In genomic region chr5:177440211-177440989, GRCh38 we compare ENCODE assay signal across 13 cellular contexts. TPM values are rescaled to one million over a fixed set of nuclear protein-coding genes. Genes with fewer than 3 reads are reported as not detected.
DNase-seq lines count a peak whose midpoint lies in the region; ATAC-seq and TF ChIP-seq lines count a peak whose summit lies in the region.
"Had no signal": no experiment of that assay in that cellular context is flagged by ENCODE, and none has a peak within 500 bp of the region (broad histone marks: within the 10 kb centered on the region; RNA-seq: fewer than 3 reads in every experiment).

No MANE protein-coding gene starts in this region.

- H3K4me3 ChIP-seq in H7 (ENCODE audit: insufficient read depth, low read depth, low read length) (no peak overlapping the region), OCI-LY7 (ENCODE audit: low read depth, low read length, poor library complexity, severe bottlenecking) (no peak overlapping the region)

- peak; percentile 82 for DNase-seq in H7
- DNase-seq in WTC11 (ENCODE audit: low spot score), result no peak
- DNase-seq in activated naive CD8-positive, alpha-beta T cell treated with anti-CD3 and anti-CD28 coated beads, Interleukin-2, amount 10 ng/mL, durations not matched to agents 7 days and 5 days, result peak; percentile 31
- DNase-seq in stimulated activated CD4-positive, alpha-beta T cell treated with anti-CD3 and anti-CD28 coated beads, Interleukin-4, amount 100 ng/mL, for 1 hour, result peak; percentile 55
- DNase-seq in OCI-LY7 (ENCODE audit: low spot score), result no peak
- no peak for DNase-seq in GM19240 (ENCODE audit: insufficient read length, low spot score)
- DNase-seq in NCI-H1092 (lab: John Stamatoyannopoulos, UW), result no peak
- DNase-seq: NCI-H1105 treated with DMSO at 0.1 percent for 48 hours, NCI-H82, SK-N-SH had no signal

- peaks cover 34% of the 10 kb centered on the region for H3K36me3 Mint-ChIP-seq in WTC11
- H3K36me3 Mint-ChIP-seq in activated naive CD8-positive, alpha-beta T cell treated with anti-CD3 and anti-CD28 coated beads, Interleukin-2, amount 10 ng/mL, durations not matched to agents 7 days and 5 days, result peaks cover 26% of the 10 kb centered on the region

- H4K20me1 ChIP-seq in OCI-LY7 (ENCODE audit: insufficient read depth, low read length), result no peaks in the 10 kb centered on the region

- no TSS peak for BruUV-seq in OCI-LY7 (replicated peaks; lab: Mats Ljungman, UMichigan)

- H3K9me3 ChIP-seq in OCI-LY7 (ENCODE audit: low read length), result no peaks in the 10 kb centered on the region
- H3K9me3 ChIP-seq: SK-N-SH had no signal

- H3K36me3 ChIP-seq in H7 (replicated peaks; ENCODE audit: control insufficient read depth, insufficient read depth, low read length), result peaks cover 13% of the 10 kb centered on the region
- H3K36me3 ChIP-seq in OCI-LY7 (ENCODE audit: insufficient read depth, low read length), result peaks cover 68% of the 10 kb centered on the region

- H3K27ac ChIP-seq in OCI-LY7 (ENCODE audit: low read depth, low read length, poor library complexity, severe bottlenecking), result no peak overlapping the region

- H2AFZ ChIP-seq in OCI-LY7 (ENCODE audit: low read length), result no peak overlapping the region

- H3K4me1 ChIP-seq in OCI-LY7 (ENCODE audit: insufficient read depth, low read length, poor library complexity, severe bottlenecking), result peaks cover 14% of the 10 kb centered on the region

- H3K27me3 Mint-ChIP-seq in WTC11 (ENCODE audit: low read depth), result peaks cover 15% of the 10 kb centered on the region
- no peaks in the 10 kb centered on the region for H3K27me3 Mint-ChIP-seq in activated naive CD8-positive, alpha-beta T cell treated with anti-CD3 and anti-CD28 coated beads, Interleukin-2, amount 10 ng/mL, durations not matched to agents 7 days and 5 days

- POLR2A ChIA-PET in WTC11 (lab: Charles Lee), result interaction anchor here (0.8 to 1.2 kb wide), 2 partner anchors 14 kb away, joined by 3 to 4 read pairs; partner anchors contain the start of gene GRK6
- POLR2A ChIA-PET in activated naive CD8-positive, alpha-beta T cell treated with anti-CD3 and anti-CD28 coated beads, Interleukin-2, amount 10 ng/mL, durations not matched to agents 7 days and 5 days (lab: Charles Lee), result interaction anchor here (0.8 to 12.5 kb wide), 3 partner anchors 10 to 36 kb away, joined by 3 to 312 read pairs (median 19); partner anchors contain the start of gene GRK6
- POLR2A ChIA-PET in OCI-LY7 (lab: Charles Lee), result interaction anchor here (1.1 kb wide), 1 partner anchor 51 kb away, joined by 3 read pairs; no protein-coding TSS in a partner anchor

- H3K27me3 ChIP-seq in H7 (ENCODE audit: control insufficient read depth, insufficient read depth, low read length), result peaks cover 1% of the 10 kb centered on the region

- no peak for TF ChIP-seq CTCF in WTC11 (IDR thresholded peaks at IDR 0.05)
- no peak for TF ChIP-seq CTCF in OCI-LY7 (conservative IDR thresholded peaks at IDR 0.05; ENCODE audit: low read length)

- H3K27ac Mint-ChIP-seq in WTC11, result peak overlapping the region; percentile 31; the same call in 1 of the 2 replicates
- H3K27ac Mint-ChIP-seq in activated naive CD8-positive, alpha-beta T cell treated with anti-CD3 and anti-CD28 coated beads, Interleukin-2, amount 10 ng/mL, durations not matched to agents 7 days and 5 days, result peak overlapping the region; percentile 6
- H3K27ac Mint-ChIP-seq: nephron had no signal

- no peaks in the 10 kb centered on the region for H3K9me2 ChIP-seq in OCI-LY7 (ENCODE audit: insufficient read depth, low read length)
- H3K9me2 ChIP-seq: SK-N-SH had no signal

- CTCF ChIA-PET in WTC11 (lab: Charles Lee) (interaction anchor here (1.0 to 15.8 kb wide), 8 partner anchors 14 to 131 kb away, joined by 3 to 171 read pairs (median 10); no protein-coding TSS in a partner anchor), OCI-LY7 (lab: Charles Lee; ENCODE audit: unreplicated experiment) (interaction anchor here (0.6 kb wide), 1 partner anchor 52 kb away, joined by 3 read pairs; no protein-coding TSS in a partner anchor)

- intact Hi-C loops in OCI-LY7 (cut with micrococcal nuclease; ENCODE audit: unreplicated experiment), result no loop called here

- H3K4me1 Mint-ChIP-seq in WTC11, result peaks cover 24% of the 10 kb centered on the region
- H3K4me1 Mint-ChIP-seq in activated naive CD8-positive, alpha-beta T cell treated with anti-CD3 and anti-CD28 coated beads, Interleukin-2, amount 10 ng/mL, durations not matched to agents 7 days and 5 days, result peaks cover 28% of the 10 kb centered on the region

- H3K9me3 Mint-ChIP-seq in WTC11, result peaks cover 4% of the 10 kb centered on the region
- H3K9me3 Mint-ChIP-seq in activated naive CD8-positive, alpha-beta T cell treated with anti-CD3 and anti-CD28 coated beads, Interleukin-2, amount 10 ng/mL, durations not matched to agents 7 days and 5 days, result no peaks in the 10 kb centered on the region
- H3K9me3 Mint-ChIP-seq: nephron had no signal

- no peaks in the 10 kb centered on the region for H3K79me2 ChIP-seq in OCI-LY7 (ENCODE audit: insufficient read depth, low read depth, low read length)

- ATAC-seq in WTC11 (peak; percentile 58), GM18520 (IDR thresholded peaks at IDR 0.05; ENCODE audit: unreplicated experiment) (no peak)
- peak; percentile 4 for ATAC-seq in activated naive CD8-positive, alpha-beta T cell treated with anti-CD3 and anti-CD28 coated beads, Interleukin-2, amount 10 ng/mL, durations not matched to agents 7 days and 5 days (ENCODE audit: low read depth)

- H3K4me2 ChIP-seq in OCI-LY7 (ENCODE audit: low read length), result no peak overlapping the region
- H3K4me2 ChIP-seq: SK-N-SH had no signal

- no peak overlapping the region for H3K4me3 Mint-ChIP-seq in WTC11
- no peak overlapping the region for H3K4me3 Mint-ChIP-seq in activated naive CD8-positive, alpha-beta T cell treated with anti-CD3 and anti-CD28 coated beads, Interleukin-2, amount 10 ng/mL, durations not matched to agents 7 days and 5 days
- H3K4me3 Mint-ChIP-seq: nephron had no signal

TF ChIP-seq in WTC11, 78 proteins besides CTCF, POLR2A, EP300 and RAD21:
- no peak for TF ChIP-seq AFF4 (CRISPR knock-in tag; IDR thresholded peaks at IDR 0.05; ENCODE audit: borderline replicate concordance)

RNA-seq across cellular contexts. Expression of gene PRR7, which starts 6.2 kb away (rescaled TPM):
- total RNA-seq in H7 (2014; rRNA removed; shearing (Covaris generic)), result 11.4 and 12.1 TPM in 2 replicates
- 13.1 to 14.7 TPM (median 14.6 TPM) in 3 replicates for total RNA-seq in WTC11 (2021)
- 10 to 100 TPM; 10.0 to 10.6 TPM for total RNA-seq in activated naive CD8-positive, alpha-beta T cell treated with anti-CD3 and anti-CD28 coated beads, Interleukin-2, amount 10 ng/mL, durations not matched to agents 7 days and 5 days
- total RNA-seq in OCI-LY7 (2014; rRNA removed; shearing (Covaris generic)), result 7.0 and 13.6 TPM in 2 replicates
- total RNA-seq in OCI-LY7 (2022), result 12.5 and 12.8 TPM in 2 replicates

RNA-seq across cellular contexts. Expression of gene GRK6, which starts 13.9 kb away (rescaled TPM):
- 62.4 and 66.8 TPM in 2 replicates for total RNA-seq in H7 (2014; rRNA removed; shearing (Covaris generic))
- 60.7 to 69.2 TPM (median 61.7 TPM) in 3 replicates for total RNA-seq in WTC11 (2021)
- 100 to 1,000 TPM; 181 to 186 TPM for total RNA-seq in activated naive CD8-positive, alpha-beta T cell treated with anti-CD3 and anti-CD28 coated beads, Interleukin-2, amount 10 ng/mL, durations not matched to agents 7 days and 5 days
- total RNA-seq in OCI-LY7 (2014; rRNA removed; shearing (Covaris generic)), result 43.4 and 46.2 TPM in 2 replicates
- total RNA-seq in OCI-LY7 (2022), result 99.4 and 102 TPM in 2 replicates

RNA-seq across cellular contexts. Expression of gene F12, which starts 31.0 kb away (rescaled TPM):
- 3.2 and 3.7 TPM in 2 replicates for total RNA-seq in H7 (2014; rRNA removed; shearing (Covaris generic))
- total RNA-seq in WTC11 (2021), result 10.0 to 12.8 TPM (median 12.1 TPM) in 3 replicates
- 1 to 10 TPM; 2.2 to 2.8 TPM for total RNA-seq in activated naive CD8-positive, alpha-beta T cell treated with anti-CD3 and anti-CD28 coated beads, Interleukin-2, amount 10 ng/mL, durations not matched to agents 7 days and 5 days
- total RNA-seq in OCI-LY7 (2014; rRNA removed; shearing (Covaris generic)), result 1.2 TPM in 1 of 2 replicates, not detected in the other
- total RNA-seq in OCI-LY7 (2022), result 3.0 and 3.8 TPM in 2 replicates

RNA-seq across cellular contexts. Expression of gene DBN1, which starts 33.0 kb away (rescaled TPM):
- total RNA-seq in H7 (2014; rRNA removed; shearing (Covaris generic)), result 165 and 216 TPM in 2 replicates
- 267 to 288 TPM (median 269 TPM) in 3 replicates for total RNA-seq in WTC11 (2021)
- total RNA-seq in activated naive CD8-positive, alpha-beta T cell treated with anti-CD3 and anti-CD28 coated beads, Interleukin-2, amount 10 ng/mL, durations not matched to agents 7 days and 5 days, result 10 to 100 TPM; 82.5 to 87.0 TPM
- 11.7 and 17.4 TPM in 2 replicates for total RNA-seq in OCI-LY7 (2014; rRNA removed; shearing (Covaris generic))
- total RNA-seq in OCI-LY7 (2022), result 21.3 and 22.0 TPM in 2 replicates

RNA-seq across cellular contexts. Expression of gene PFN3, which starts 39.9 kb away (rescaled TPM):
- total RNA-seq in H7 (2014; rRNA removed; shearing (Covaris generic)), result not detected in 2 replicates
- total RNA-seq in WTC11 (2021), result 0.48 TPM in 1 of 3 replicates, not detected in the others
- not detected for total RNA-seq in activated naive CD8-positive, alpha-beta T cell treated with anti-CD3 and anti-CD28 coated beads, Interleukin-2, amount 10 ng/mL, durations not matched to agents 7 days and 5 days
- total RNA-seq in OCI-LY7 (2014; rRNA removed; shearing (Covaris generic)), result not detected in 2 replicates
- not detected in 2 replicates for total RNA-seq in OCI-LY7 (2022)
- total RNA-seq: kidney epithelial cell had no signal

Comparison
In these comparisons a context has a peak if more than half of its experiments do, and no peak if none do; other contexts are left out.
1. DNase-seq: peak in H7 (single experiment), activated naive CD8-positive, alpha-beta T cell treated with anti-CD3 and anti-CD28 coated beads, Interleukin-2, amount 10 ng/mL, durations not matched to agents 7 days and 5 days (single experiment) and stimulated activated CD4-positive, alpha-beta T cell treated with anti-CD3 and anti-CD28 coated beads, Interleukin-4, amount 100 ng/mL, for 1 hour (single experiment); none in WTC11 (single experiment), OCI-LY7 (single experiment), GM19240 (single experiment) and NCI-H1092 (single experiment).